Comparison of ENCODE assay signal across 7 cellular contexts in genomic region chr12:111399741-111400404, GRCh38. TPM values are rescaled to one million over a fixed set of nuclear protein-coding genes. Genes with fewer than 3 reads are reported as not detected.
DNase-seq lines count a peak whose midpoint lies in the region; ATAC-seq, FAIRE-seq and TF ChIP-seq lines count a peak whose summit lies in the region.
"Not testable (repeated sequence)": the region's sequence is repeated elsewhere in the genome, so short reads cannot be mapped to it uniquely, and the experiment has no call there.

No MANE protein-coding gene starts in this region.

- not testable (repeated sequence) for H3K27me3 ChIP-seq in CD4-positive, alpha-beta memory T cell (ENCODE audit: insufficient read depth, low read length); PC-3 (ENCODE audit: low read length); brain microvascular endothelial cell (replicated peaks); HepG2 (ENCODE audit: control insufficient read depth in 1 of 2, insufficient read depth in 2 of 2, low read length in 2 of 2); spleen (replicated peaks in 1 of 7)

- TF ChIP-seq RAD21 in HepG2 (CRISPR knock-in tag; IDR thresholded peaks at IDR 0.05) = not testable (repeated sequence)

- not testable (repeated sequence) for H3K4me3 ChIP-seq in CD4-positive, alpha-beta memory T cell (ENCODE audit: low read length in 2 of 2); PC-3 (ENCODE audit: low read length); brain microvascular endothelial cell (ENCODE audit: low read depth, low read length); HepG2 (replicated peaks in 1 of 3; ENCODE audit: insufficient read depth in 1 of 3, low read depth in 2 of 3, low read length in 3 of 3); spleen

- TF ChIP-seq EP300 in HepG2 (IDR thresholded peaks at IDR 0.05; ENCODE audit: low read depth in 2 of 2, low read length in 2 of 2); HepG2 (CRISPR knock-in tag; IDR thresholded peaks at IDR 0.05; ENCODE audit: borderline replicate concordance): not testable (repeated sequence)

- H3K27ac ChIP-seq in CD4-positive, alpha-beta memory T cell (ENCODE audit: low read depth, low read length); HepG2 (ENCODE audit: extremely low read length, insufficient read depth, low read length): not testable (repeated sequence)
- peak overlapping the region; percentile 62; the same call in 1 of the 2 replicates for H3K27ac ChIP-seq in PC-3 (ENCODE audit: low read length)
- peak overlapping the region; percentile 32 for H3K27ac ChIP-seq in brain microvascular endothelial cell
- peak overlapping the region in 5 of 8 donors; percentile 16 to 75 (median 68) for H3K27ac ChIP-seq in spleen

- H2AFZ ChIP-seq in PC-3 (ENCODE audit: low read length); HepG2 (ENCODE audit: low read length): not testable (repeated sequence)

- intact Hi-C loops in CD4-positive, alpha-beta memory T cell (cut with micrococcal nuclease); HepG2 (cut with micrococcal nuclease; ENCODE audit: unreplicated experiment): not testable (repeated sequence)
- intact Hi-C loops in PC-3 (cut with micrococcal nuclease) = loop anchor here (10.0 kb wide), 1 partner anchor 275 kb away; no protein-coding TSS in a partner anchor
- intact Hi-C loops in activated CD4-positive, alpha-beta T cell treated with anti-CD3 and anti-CD28 coated beads for 36 hours (cut with DNase I, micrococcal nuclease) = loop anchor here (1.0 to 10.0 kb wide), 5 partner anchors 45 to 1015 kb away; partner anchors contain the start of genes ACAD10 (in 1 of the 2), BRAP (in 1 of the 2), PTPN11 (in 1 of the 2) and RAD9B (in 1 of the 2)
- intact Hi-C loops in spleen (cut with DNase I; ENCODE audit: low total_unique reads) = loop anchor here (5.0 kb wide), 1 partner anchor 127 kb away; no protein-coding TSS in a partner anchor

- H3K4me3 Mint-ChIP-seq in CD4-positive, alpha-beta memory T cell = peak overlapping the region in 2 of 8 donors; percentile 29 to 46
- H3K4me3 Mint-ChIP-seq in activated CD4-positive, alpha-beta T cell treated with anti-CD3 and anti-CD28 coated beads for 36 hours = peak overlapping the region; percentile 34
- peak overlapping the region; percentile 73 for H3K4me3 Mint-ChIP-seq in activated T-helper 17 cell treated with anti-CD3 and anti-CD28 coated beads, Interleukin-2, amount 50 U/mL, for 72 hours

- not testable (repeated sequence) for H3K9me3 ChIP-seq in CD4-positive, alpha-beta memory T cell (ENCODE audit: control insufficient read depth in 1 of 2, low read length in 2 of 2); PC-3 (ENCODE audit: low read length); HepG2 (ENCODE audit: low read length); spleen

- not testable (repeated sequence) for H3K9me2 ChIP-seq in PC-3 (replicated peaks; ENCODE audit: low read length)

- TF ChIP-seq CTCF in PC-3 (conservative IDR thresholded peaks at IDR 0.05; ENCODE audit: low read depth, low read length); brain microvascular endothelial cell (IDR thresholded peaks at IDR 0.05; ENCODE audit: low read depth, low read length, missing control alignments); HepG2 (CRISPR knock-in tag; IDR thresholded peaks at IDR 0.05); spleen (IDR thresholded peaks at IDR 0.05 in 8 of 11, conservative IDR thresholded peaks at IDR 0.05 in 3 of 11): not testable (repeated sequence)

- not testable (repeated sequence) for H3K79me2 ChIP-seq in PC-3 (ENCODE audit: low read length); HepG2 (ENCODE audit: insufficient read depth, low read length)

- H3K9me3 Mint-ChIP-seq in CD4-positive, alpha-beta memory T cell; activated CD4-positive, alpha-beta T cell treated with anti-CD3 and anti-CD28 coated beads for 36 hours (ENCODE audit: low read depth); activated T-helper 17 cell treated with anti-CD3 and anti-CD28 coated beads, Interleukin-2, amount 50 U/mL, for 72 hours: not testable (repeated sequence)

- H3K4me1 Mint-ChIP-seq in CD4-positive, alpha-beta memory T cell = peaks cover 25 to 44% (median 32%) of the 10 kb centered on the region in 4 donors
- peaks cover 51% of the 10 kb centered on the region for H3K4me1 Mint-ChIP-seq in activated CD4-positive, alpha-beta T cell treated with anti-CD3 and anti-CD28 coated beads for 36 hours
- peaks cover 37% of the 10 kb centered on the region for H3K4me1 Mint-ChIP-seq in activated T-helper 17 cell treated with anti-CD3 and anti-CD28 coated beads, Interleukin-2, amount 50 U/mL, for 72 hours

- not testable (repeated sequence) for BruUV-seq in PC-3 (replicated peaks; lab: Mats Ljungman, UMichigan); HepG2 (replicated peaks; lab: Mats Ljungman, UMichigan)

- H3K36me3 ChIP-seq in CD4-positive, alpha-beta memory T cell (ENCODE audit: insufficient read depth, low read length); PC-3 (ENCODE audit: low read depth, low read length); brain microvascular endothelial cell (replicated peaks); HepG2 (replicated peaks in 1 of 2; ENCODE audit: control insufficient read depth in 1 of 2, insufficient read depth in 2 of 2, low read length in 2 of 2); spleen: not testable (repeated sequence)

- H3K4me1 ChIP-seq in CD4-positive, alpha-beta memory T cell (ENCODE audit: insufficient read depth, low read length) = peaks cover 25% of the 10 kb centered on the region
- peaks cover 23% of the 10 kb centered on the region for H3K4me1 ChIP-seq in PC-3 (ENCODE audit: insufficient read depth, low read length)
- H3K4me1 ChIP-seq in HepG2 (ENCODE audit: insufficient read depth, low read length) = peaks cover 62% of the 10 kb centered on the region
- peaks cover 46 to 81% (median 64%) of the 10 kb centered on the region in 6 donors for H3K4me1 ChIP-seq in spleen

- not testable (repeated sequence) for H3K36me3 Mint-ChIP-seq in CD4-positive, alpha-beta memory T cell; activated CD4-positive, alpha-beta T cell treated with anti-CD3 and anti-CD28 coated beads for 36 hours (ENCODE audit: low read depth); activated T-helper 17 cell treated with anti-CD3 and anti-CD28 coated beads, Interleukin-2, amount 50 U/mL, for 72 hours (ENCODE audit: low read depth)

- peak overlapping the region in 5 of 7 donors; percentile 24 to 90 (median 67) for H3K27ac Mint-ChIP-seq in CD4-positive, alpha-beta memory T cell
- H3K27ac Mint-ChIP-seq in activated CD4-positive, alpha-beta T cell treated with anti-CD3 and anti-CD28 coated beads for 36 hours = peak overlapping the region; percentile 85
- H3K27ac Mint-ChIP-seq in activated T-helper 17 cell treated with anti-CD3 and anti-CD28 coated beads, Interleukin-2, amount 50 U/mL, for 72 hours = peak overlapping the region; percentile 90

- WGBS in HepG2 (ENCODE audit: low lambda C conversion rate) = 49% methylated on average over 9 of the region's 9 CpGs
- 75 to 86% (median 84%) methylated on average over 9 of the region's 9 CpGs for WGBS in spleen, 5 donors

- not testable (repeated sequence) for ATAC-seq in PC-3; activated CD4-positive, alpha-beta T cell treated with anti-CD3 and anti-CD28 coated beads for 36 hours; activated T-helper 17 cell treated with anti-CD3 and anti-CD28 coated beads, Interleukin-2, amount 50 U/mL, for 72 hours (replicated peaks); HepG2

- not testable (repeated sequence) for TF ChIP-seq POLR2A in HepG2 (IDR thresholded peaks at IDR 0.05; ENCODE audit: insufficient read depth in 1 of 2, low read depth in 2 of 2, low read length in 2 of 2); spleen (IDR thresholded peaks at IDR 0.05)

- not testable (repeated sequence) for H3K9ac ChIP-seq in PC-3 (ENCODE audit: low read length); HepG2 (ENCODE audit: insufficient read depth, low read depth, low read length)

- in situ Hi-C loops in brain microvascular endothelial cell (cut with HindIII; ENCODE audit: low pct_ligation_motif_present, low sequenced_read_pairs) = not testable (repeated sequence)
- in situ Hi-C loops in HepG2 (cut with HindIII; ENCODE audit: extremely low pct_ligation_motif_present, low pct_unique_long_range_greater_than_20kb) = loop anchor here (5.0 to 10.0 kb wide), 2 partner anchors 52 to 275 kb away; no protein-coding TSS in a partner anchor

- H4K20me1 ChIP-seq in PC-3 (ENCODE audit: low read length); HepG2 (ENCODE audit: insufficient read depth, low read length): not testable (repeated sequence)

- POLR2A ChIA-PET in CD4-positive, alpha-beta memory T cell (lab: Charles Lee; ENCODE audit: partially characterized antibody) = interaction anchor here (22.3 kb wide), 1 partner anchor 46 kb away, joined by 683 read pairs; no protein-coding TSS in a partner anchor
- POLR2A ChIA-PET in PC-3 (lab: Charles Lee; ENCODE audit: unreplicated experiment) = not testable (repeated sequence)
- POLR2A ChIA-PET in activated CD4-positive, alpha-beta T cell treated with anti-CD3 and anti-CD28 coated beads for 36 hours (lab: Charles Lee) = interaction anchor here (0.7 to 1.8 kb wide), 2 partner anchors 44 to 286 kb away, joined by 3 to 4 read pairs; partner anchors contain the start of genes ACAD10 and BRAP
- POLR2A ChIA-PET in HepG2 (lab: Yijun Ruan, JAX) = interaction anchor here (0.7 kb wide), 1 partner anchor 32 kb away, joined by 5 read pairs; no protein-coding TSS in a partner anchor

- not testable (repeated sequence) for FAIRE-seq in HepG2 (lab: Jason Lieb, UNC)

- CTCF ChIA-PET in CD4-positive, alpha-beta memory T cell (lab: Charles Lee; ENCODE audit: partially characterized antibody) = interaction anchor here (1.6 to 23.0 kb wide), 4 partner anchors 26 to 129 kb away, joined by 4 to 1282 read pairs (median 80); no protein-coding TSS in a partner anchor
- CTCF ChIA-PET in PC-3 (lab: Charles Lee) = interaction anchor here (0.6 to 1.1 kb wide), 2 partner anchors 52 to 125 kb away, joined by 3 to 4 read pairs; no protein-coding TSS in a partner anchor
- CTCF ChIA-PET in activated CD4-positive, alpha-beta T cell treated with anti-CD3 and anti-CD28 coated beads for 36 hours (lab: Charles Lee) = interaction anchor here (1.0 to 24.4 kb wide), 5 partner anchors 11 to 129 kb away, joined by 3 to 890 read pairs (median 6); no protein-coding TSS in a partner anchor
- CTCF ChIA-PET in HepG2 (lab: Yijun Ruan, JAX; ENCODE audit: low intra/inter-chr PET ratio, low total read pairs) = not testable (repeated sequence)

- not testable (repeated sequence) for H3K4me2 ChIP-seq in PC-3 (ENCODE audit: low read length)
- peak overlapping the region; percentile 69 for H3K4me2 ChIP-seq in HepG2 (ENCODE audit: low read depth, low read length)

- DNase-seq in CD4-positive, alpha-beta memory T cell; PC-3; activated CD4-positive, alpha-beta T cell treated with anti-CD3 and anti-CD28 coated beads for 36 hours; brain microvascular endothelial cell; HepG2 (ENCODE audit: low spot score); spleen: not testable (repeated sequence)

- not testable (repeated sequence) for H3K27me3 Mint-ChIP-seq in CD4-positive, alpha-beta memory T cell; activated CD4-positive, alpha-beta T cell treated with anti-CD3 and anti-CD28 coated beads for 36 hours; activated T-helper 17 cell treated with anti-CD3 and anti-CD28 coated beads, Interleukin-2, amount 50 U/mL, for 72 hours

- not testable (repeated sequence) for H3F3A ChIP-seq in PC-3 (ENCODE audit: low read length, unreplicated experiment)

RNA-seq across cellular contexts. Expression of gene SH2B3, which starts 5.8 kb away (rescaled TPM):
- total RNA-seq in CD4-positive, alpha-beta memory T cell = 10 to 100 TPM; 25.3 to 28.2 TPM
- 10 to 100 TPM in 1 of 2 donors, 1 to 10 TPM in 1; 4.2 to 14.2 TPM for polyA plus RNA-seq in CD4-positive, alpha-beta memory T cell
- total RNA-seq in PC-3 (2014; rRNA removed) = 12.9 and 34.6 TPM in 2 replicates
- total RNA-seq in activated CD4-positive, alpha-beta T cell treated with anti-CD3 and anti-CD28 coated beads for 36 hours = 10 to 100 TPM; 29.2 to 32.7 TPM
- total RNA-seq in activated T-helper 17 cell treated with anti-CD3 and anti-CD28 coated beads, Interleukin-2, amount 50 U/mL, for 72 hours = 10 to 100 TPM in 1 of 2 donors, 1 to 10 TPM in 1; 8.5 to 12.1 TPM
- total RNA-seq in HepG2 (2016; rRNA removed; fragmentation: Illumina TruSeq; extraction: Trizol) = 6.8 and 6.9 TPM in 2 replicates
- 3.0 and 4.5 TPM in 2 replicates for total RNA-seq in HepG2 (2016; cell fraction: cytosol; rRNA removed; fragmentation: Illumina TruSeq; extraction: Trizol; ENCODE audit: low read depth)
- 5.3 and 6.3 TPM in 2 replicates for total RNA-seq in HepG2 (2016; cell fraction: insoluble cytoplasmic fraction; rRNA removed; fragmentation: Illumina TruSeq; extraction: Trizol)
- 8.1 and 8.8 TPM in 2 replicates for total RNA-seq in HepG2 (2016; cell fraction: membrane; rRNA removed; fragmentation: Illumina TruSeq; extraction: Trizol)
- 3.3 and 4.2 TPM in 2 replicates for total RNA-seq in HepG2 (2016; cell fraction: nucleus; rRNA removed; fragmentation: Illumina TruSeq; extraction: Trizol)
- polyA plus RNA-seq in HepG2 (2011; rRNA removed) = 6.8 and 7.1 TPM in 2 replicates
- 5.9 and 7.0 TPM in 2 replicates for polyA plus RNA-seq in HepG2 (2011; cell fraction: cytosol; rRNA removed)
- 6.3 and 7.7 TPM in 2 replicates for polyA plus RNA-seq in HepG2 (2011; cell fraction: nucleus; rRNA removed)
- polyA plus RNA-seq in HepG2 (2012) = 5.1 and 9.2 TPM in 2 replicates
- polyA plus RNA-seq in HepG2 (2016; cell fraction: cytosol; fragmentation: Illumina TruSeq; extraction: Trizol; ENCODE audit: low read depth) = 0.99 and 1.3 TPM in 2 replicates
- polyA plus RNA-seq in HepG2 (2016; cell fraction: insoluble cytoplasmic fraction; fragmentation: Illumina TruSeq; extraction: Trizol; ENCODE audit: low read depth) = 7.6 and 9.1 TPM in 2 replicates
- 5.2 and 5.7 TPM in 2 replicates for polyA plus RNA-seq in HepG2 (2016; cell fraction: membrane; fragmentation: Illumina TruSeq; extraction: Trizol; ENCODE audit: low read depth)
- polyA plus RNA-seq in HepG2 (2016; cell fraction: nucleus; fragmentation: Illumina TruSeq; extraction: Trizol; ENCODE audit: insufficient read depth, low read depth) = 8.8 and 9.8 TPM in 2 replicates
- polyA minus RNA-seq in HepG2 (2011; rRNA and poly(A)+ RNA removed; ENCODE audit: low replicate concordance) = 2.2 and 11.4 TPM in 2 replicates
- polyA minus RNA-seq in HepG2 (2011; cell fraction: cytosol; rRNA and poly(A)+ RNA removed) = 6.2 and 6.9 TPM in 2 replicates
- polyA minus RNA-seq in HepG2 (2011; cell fraction: nucleus; rRNA and poly(A)+ RNA removed) = 3.3 and 3.9 TPM in 2 replicates
- 100 to 1,000 TPM in 1 of 7 donors, 10 to 100 TPM in 6; 72.6 to 105 (median 88.3) TPM for total RNA-seq in spleen
- 10 to 100 TPM; 11.5 to 25.5 (median 12.0) TPM for polyA plus RNA-seq in spleen

RNA-seq across cellular contexts. Expression of gene PHETA1, which starts 31.0 kb away (rescaled TPM):
- total RNA-seq in CD4-positive, alpha-beta memory T cell = 1 to 10 TPM; 4.7 to 6.4 TPM
- polyA plus RNA-seq in CD4-positive, alpha-beta memory T cell = 1 to 10 TPM in 1 of 2 donors, under 1 TPM in 1; 0.24 to 1.4 TPM
- 18.6 and 22.8 TPM in 2 replicates for total RNA-seq in PC-3 (2014; rRNA removed)
- total RNA-seq in activated CD4-positive, alpha-beta T cell treated with anti-CD3 and anti-CD28 coated beads for 36 hours = 1 to 10 TPM; 1.3 to 1.5 TPM
- total RNA-seq in activated T-helper 17 cell treated with anti-CD3 and anti-CD28 coated beads, Interleukin-2, amount 50 U/mL, for 72 hours = 1 to 10 TPM; 1.1 to 1.2 TPM
- total RNA-seq in HepG2 (2016; rRNA removed; fragmentation: Illumina TruSeq; extraction: Trizol) = 12.7 and 20.8 TPM in 2 replicates
- 4.6 and 5.4 TPM in 2 replicates for total RNA-seq in HepG2 (2016; cell fraction: cytosol; rRNA removed; fragmentation: Illumina TruSeq; extraction: Trizol; ENCODE audit: low read depth)
- 11.4 and 21.0 TPM in 2 replicates for total RNA-seq in HepG2 (2016; cell fraction: insoluble cytoplasmic fraction; rRNA removed; fragmentation: Illumina TruSeq; extraction: Trizol)
- 20.1 and 22.4 TPM in 2 replicates for total RNA-seq in HepG2 (2016; cell fraction: membrane; rRNA removed; fragmentation: Illumina TruSeq; extraction: Trizol)
- 11.4 and 16.8 TPM in 2 replicates for total RNA-seq in HepG2 (2016; cell fraction: nucleus; rRNA removed; fragmentation: Illumina TruSeq; extraction: Trizol)
- polyA plus RNA-seq in HepG2 (2011; rRNA removed) = 11.3 and 15.8 TPM in 2 replicates
- 13.8 and 16.9 TPM in 2 replicates for polyA plus RNA-seq in HepG2 (2011; cell fraction: cytosol; rRNA removed)
- polyA plus RNA-seq in HepG2 (2011; cell fraction: nucleus; rRNA removed) = 38.7 and 41.4 TPM in 2 replicates
- 7.6 and 12.3 TPM in 2 replicates for polyA plus RNA-seq in HepG2 (2012)
- 4.7 and 5.7 TPM in 2 replicates for polyA plus RNA-seq in HepG2 (2016; cell fraction: cytosol; fragmentation: Illumina TruSeq; extraction: Trizol; ENCODE audit: low read depth)
- polyA plus RNA-seq in HepG2 (2016; cell fraction: insoluble cytoplasmic fraction; fragmentation: Illumina TruSeq; extraction: Trizol; ENCODE audit: low read depth) = 15.8 and 19.6 TPM in 2 replicates
- polyA plus RNA-seq in HepG2 (2016; cell fraction: membrane; fragmentation: Illumina TruSeq; extraction: Trizol; ENCODE audit: low read depth) = 18.1 and 18.8 TPM in 2 replicates
- 31.9 and 34.8 TPM in 2 replicates for polyA plus RNA-seq in HepG2 (2016; cell fraction: nucleus; fragmentation: Illumina TruSeq; extraction: Trizol; ENCODE audit: insufficient read depth, low read depth)
- polyA minus RNA-seq in HepG2 (2011; rRNA and poly(A)+ RNA removed; ENCODE audit: low replicate concordance) = 1.6 and 19.4 TPM in 2 replicates
- polyA minus RNA-seq in HepG2 (2011; cell fraction: cytosol; rRNA and poly(A)+ RNA removed) = 7.2 and 10.0 TPM in 2 replicates
- 6.4 and 9.7 TPM in 2 replicates for polyA minus RNA-seq in HepG2 (2011; cell fraction: nucleus; rRNA and poly(A)+ RNA removed)
- 10 to 100 TPM; 16.5 to 39.7 (median 26.4) TPM for total RNA-seq in spleen
- 10 to 100 TPM in 1 of 3 donors, 1 to 10 TPM in 2; 4.9 to 17.2 (median 7.7) TPM for polyA plus RNA-seq in spleen
